16 cellular contexts compared by ENCODE assay signal in genomic region chrX:133468081-133468480, GRCh38. TPM values are rescaled to one million over a fixed set of nuclear protein-coding genes. Genes with fewer than 3 reads are reported as not detected.
A peak's percentile ranks its signal among the peaks of the same experiment; 100 is the strongest.
DNase-seq lines count a peak whose midpoint lies in the region; ATAC-seq and TF ChIP-seq lines count a peak whose summit lies in the region.
"Had no signal": no experiment of that assay in that cellular context is flagged by ENCODE, and none has a peak within 500 bp of the region (broad histone marks: within the 10 kb centered on the region; RNA-seq: fewer than 3 reads in every experiment).

No MANE protein-coding gene starts in this region.

- H2BK5ac ChIP-seq in H9 (ENCODE audit: insufficient read length, low read length) (no peak overlapping the region), mesendoderm (ENCODE audit: low read length) (no peak overlapping the region)

- no peak overlapping the region for H3K4me3 ChIP-seq in MM.1S (ENCODE audit: low read length)
- H3K4me3 ChIP-seq in mesendoderm (ENCODE audit: low read length), result no peak overlapping the region
- no peak overlapping the region for H3K4me3 ChIP-seq in sigmoid colon
- H3K4me3 ChIP-seq: A549, GM12878, MG63 had no signal

- no peaks in the 10 kb centered on the region for H3F3A ChIP-seq in MM.1S (ENCODE audit: insufficient read depth, low read length)

- H3K27ac ChIP-seq in H9 (ENCODE audit: insufficient read length, low read depth, low read length) (no peak overlapping the region), MM.1S (ENCODE audit: low read length) (no peak overlapping the region), mesendoderm (ENCODE audit: low read depth, low read length) (no peak overlapping the region), sigmoid colon (no peak overlapping the region)
- H3K27ac ChIP-seq: A549 had no signal

- H2AK5ac ChIP-seq in H9 (ENCODE audit: insufficient read length, low read length) (no peak overlapping the region), mesendoderm (ENCODE audit: low read length) (no peak overlapping the region)

- H2AFZ ChIP-seq in H9 (ENCODE audit: low read length) (no peak overlapping the region), MM.1S (ENCODE audit: low read length) (no peak overlapping the region)

- H3K18ac ChIP-seq in H9 (ENCODE audit: insufficient read length, low read depth, low read length) (no peak overlapping the region), mesendoderm (ENCODE audit: low read length) (no peak overlapping the region)

- no peaks in the 10 kb centered on the region; the same call in 1 of the 2 replicates for H3K4me1 ChIP-seq in H9 (ENCODE audit: insufficient read depth, low read length)
- peaks cover 5% of the 10 kb centered on the region; the same call in 1 of the 2 replicates for H3K4me1 ChIP-seq in MM.1S (ENCODE audit: low read length)
- H3K4me1 ChIP-seq in mesendoderm (ENCODE audit: control insufficient read depth, low read depth, low read length), result no peaks in the 10 kb centered on the region
- no peaks in the 10 kb centered on the region for H3K4me1 ChIP-seq in sigmoid colon
- H3K4me1 ChIP-seq: A549 had no signal

- no peaks in the 10 kb centered on the region for H3K9me2 ChIP-seq in MM.1S (replicated peaks; ENCODE audit: insufficient read depth, low read length)

- no peak for TF ChIP-seq POLR2A in sigmoid colon (IDR thresholded peaks at IDR 0.05)

- H3K9me3 Mint-ChIP-seq in H9 (peaks cover 0 to 3% of the 10 kb centered on the region in 2 experiments; a peak in 1 of 5 replicates), WTC11 (peaks cover 4% of the 10 kb centered on the region)
- H3K9me3 Mint-ChIP-seq in activated CD4-positive, alpha-beta T cell treated with anti-CD3 and anti-CD28 coated beads, Interleukin-2, amount 10 ng/mL, durations not matched to agents 7 days and 5 days, result no peaks in the 10 kb centered on the region

- no peak overlapping the region for H3T11ph ChIP-seq in H9 (ENCODE audit: low read length)

- H4K8ac ChIP-seq in H9 (replicated peaks; ENCODE audit: insufficient read length, low read depth, low read length), result no peak overlapping the region
- H4K8ac ChIP-seq in mesendoderm (ENCODE audit: low read depth, low read length), result no peak overlapping the region

- no peaks in the 10 kb centered on the region for H4K20me1 ChIP-seq in H9 (ENCODE audit: control insufficient read depth, insufficient read depth, insufficient read length)
- no peaks in the 10 kb centered on the region for H4K20me1 ChIP-seq in MM.1S (ENCODE audit: insufficient read depth, low read length)

- no peak overlapping the region for H3K14ac ChIP-seq in H9 (ENCODE audit: insufficient read depth, low read length)

- H2BK15ac ChIP-seq in H9 (ENCODE audit: low read depth, low read length) (no peak overlapping the region), mesendoderm (replicated peaks; ENCODE audit: low read depth) (no peak overlapping the region)

- H4K91ac ChIP-seq in H9 (ENCODE audit: insufficient read length, low read depth, low read length), result no peak overlapping the region

- no peaks in the 10 kb centered on the region for H3K79me2 ChIP-seq in H9 (ENCODE audit: insufficient read depth, low read length)
- H3K79me2 ChIP-seq in MM.1S (ENCODE audit: low read length), result no peaks in the 10 kb centered on the region
- H3K79me2 ChIP-seq in mesendoderm (ENCODE audit: control insufficient read depth, insufficient read depth, low read length), result no peaks in the 10 kb centered on the region

- H3K23ac ChIP-seq in H9 (ENCODE audit: insufficient read length, low read depth, low read length), result no peak overlapping the region
- no peak overlapping the region for H3K23ac ChIP-seq in mesendoderm (ENCODE audit: low read length)

- no peak for TF ChIP-seq EP300 in sigmoid colon (IDR thresholded peaks at IDR 0.05)

- H3K27me3 ChIP-seq in H9 (ENCODE audit: insufficient read depth, low read length) (no peaks in the 10 kb centered on the region), MM.1S (replicated peaks; ENCODE audit: insufficient read depth, low read length) (no peaks in the 10 kb centered on the region), mesendoderm (ENCODE audit: insufficient read depth, low read length, poor library complexity) (no peaks in the 10 kb centered on the region), sigmoid colon (no peaks in the 10 kb centered on the region)
- H3K27me3 ChIP-seq: MG63 had no signal

- H3K4me1 Mint-ChIP-seq in H9 (peaks cover 8 to 12% of the 10 kb centered on the region in 2 experiments), WTC11 (peaks cover 9% of the 10 kb centered on the region)
- no peaks in the 10 kb centered on the region for H3K4me1 Mint-ChIP-seq in activated CD4-positive, alpha-beta T cell treated with anti-CD3 and anti-CD28 coated beads, Interleukin-2, amount 10 ng/mL, durations not matched to agents 7 days and 5 days
- H3K4me1 Mint-ChIP-seq: CD14-positive monocyte had no signal

- H3K23me2 ChIP-seq in H9 (ENCODE audit: insufficient read length, low read depth, low read length, poor library complexity, severe bottlenecking), result no peaks in the 10 kb centered on the region

- H3K36me3 Mint-ChIP-seq in H9 (ENCODE audit: insufficient read depth in 1 of 3, low read depth in 3 of 3) (peaks cover 0 to 4% (median 2%) of the 10 kb centered on the region in 3 experiments; a peak in 3 of 7 replicates), WTC11 (0 out of 2 replicates have a peak, but pooled peaks cover 2% of the 10 kb centered on the region)
- no peaks in the 10 kb centered on the region for H3K36me3 Mint-ChIP-seq in activated CD4-positive, alpha-beta T cell treated with anti-CD3 and anti-CD28 coated beads, Interleukin-2, amount 10 ng/mL, durations not matched to agents 7 days and 5 days (ENCODE audit: low read depth)
- H3K36me3 Mint-ChIP-seq: CD14-positive monocyte had no signal

- H3K56ac ChIP-seq in H9 (ENCODE audit: insufficient read length, low read depth, low read length), result no peak overlapping the region
- no peak overlapping the region for H3K56ac ChIP-seq in mesendoderm (ENCODE audit: low read length)

- H2BK20ac ChIP-seq in H9 (ENCODE audit: low read depth, low read length, poor library complexity, severe bottlenecking), result no peak overlapping the region

- DNase-seq in H9 (no peak), MM.1S (peak; percentile 38), WTC11 (ENCODE audit: low spot score) (no peak), mesendoderm (peak; percentile 9), hippocampal formation (lab: John Stamatoyannopoulos, UW) (no peak), sigmoid colon (no peak)
- no peak for DNase-seq in activated CD4-positive, alpha-beta T cell treated with anti-CD3 and anti-CD28 coated beads, Interleukin-2, amount 10 ng/mL, durations not matched to agents 7 days and 5 days
- DNase-seq: COR-L47, KG1, MG63, NCI-H187 treated with DMSO at 0.1 percent for 48 hours, NCI-H446 had no signal

- H3K27me3 Mint-ChIP-seq in H9 (ENCODE audit: low read depth) (no peaks in the 10 kb centered on the region), WTC11 (ENCODE audit: low read depth) (no peaks in the 10 kb centered on the region; the same call in 1 of the 2 replicates)
- peaks cover 4% of the 10 kb centered on the region for H3K27me3 Mint-ChIP-seq in activated CD4-positive, alpha-beta T cell treated with anti-CD3 and anti-CD28 coated beads, Interleukin-2, amount 10 ng/mL, durations not matched to agents 7 days and 5 days

- TF ChIP-seq CTCF in H9 (conservative IDR thresholded peaks at IDR 0.05) (no peak; the same call in 2 of the 3 replicates), MM.1S (IDR thresholded peaks at IDR 0.05; ENCODE audit: low read length) (peak; percentile 35), WTC11 (IDR thresholded peaks at IDR 0.05) (no peak), sigmoid colon (IDR thresholded peaks at IDR 0.05) (no peak)

- H2BK12ac ChIP-seq in H9 (ENCODE audit: insufficient read length, low read depth, low read length), result no peak overlapping the region

- CTCF ChIA-PET in WTC11 (lab: Charles Lee), result no interaction called here
- CTCF ChIA-PET in activated CD4-positive, alpha-beta T cell treated with anti-CD3 and anti-CD28 coated beads, Interleukin-2, amount 10 ng/mL, durations not matched to agents 7 days and 5 days (lab: Charles Lee), result interaction anchor here (1.5 kb wide), 1 partner anchor 10 kb away, joined by 3 read pairs; no protein-coding TSS in a partner anchor

- H3K36me3 ChIP-seq in MM.1S (replicated peaks; ENCODE audit: insufficient read depth, low read length) (no peaks in the 10 kb centered on the region), mesendoderm (ENCODE audit: control insufficient read depth, insufficient read depth, low read length) (no peaks in the 10 kb centered on the region), sigmoid colon (no peaks in the 10 kb centered on the region)
- H3K36me3 ChIP-seq: MG63 had no signal

- no peak overlapping the region for H3K4ac ChIP-seq in H9 (ENCODE audit: low read depth, low read length)
- H3K4ac ChIP-seq in mesendoderm (ENCODE audit: low read depth, low read length), result no peak overlapping the region

- no peak overlapping the region for H2BK120ac ChIP-seq in H9 (ENCODE audit: low read depth, low read length, poor library complexity, severe bottlenecking)
- no peak overlapping the region for H2BK120ac ChIP-seq in mesendoderm (ENCODE audit: low read depth, low read length)

- no CpG with 5 or more reads among the region's 3 CpGs for WGBS in H9 (ENCODE audit: extremely low coverage, insufficient read length, low lambda C conversion rate)
- no CpG with 5 or more reads among the region's 3 CpGs for WGBS in mesendoderm (ENCODE audit: extremely low coverage, insufficient coverage, low lambda C conversion rate)
- 59 to 62% methylated on average over 3 of the region's 3 CpGs for WGBS in sigmoid colon, 2 donors

- H4K5ac ChIP-seq in H9 (ENCODE audit: insufficient read length, low read depth, low read length) (no peak overlapping the region), mesendoderm (ENCODE audit: low read length) (no peak overlapping the region)

- no peaks in the 10 kb centered on the region for H3K9me3 ChIP-seq in H9 (ENCODE audit: control insufficient read depth, low read depth, low read length)
- H3K9me3 ChIP-seq in MM.1S (replicated peaks; ENCODE audit: insufficient read depth, low read length), result no peaks in the 10 kb centered on the region
- no peaks in the 10 kb centered on the region for H3K9me3 ChIP-seq in sigmoid colon
- H3K9me3 ChIP-seq: A549, MG63 had no signal

- H3K4me2 ChIP-seq in H9 (ENCODE audit: insufficient read depth, insufficient read length, low read length), result no peak overlapping the region
- no peak overlapping the region for H3K4me2 ChIP-seq in MM.1S (ENCODE audit: low read depth, low read length)
- no peak overlapping the region for H3K4me2 ChIP-seq in mesendoderm (ENCODE audit: low read length)
- H3K4me2 ChIP-seq: A549 had no signal

- peak overlapping the region; percentile 37 to 82 (median 71); a peak in 4 of 7 replicates for H3K27ac Mint-ChIP-seq in H9
- peak overlapping the region; percentile 27; the same call in 1 of the 2 replicates for H3K27ac Mint-ChIP-seq in WTC11
- H3K27ac Mint-ChIP-seq in activated CD4-positive, alpha-beta T cell treated with anti-CD3 and anti-CD28 coated beads, Interleukin-2, amount 10 ng/mL, durations not matched to agents 7 days and 5 days, result no peak overlapping the region

- H3K4me3 Mint-ChIP-seq in H9, result no peak overlapping the region
- H3K4me3 Mint-ChIP-seq in WTC11, result no peak overlapping the region
- no peak overlapping the region for H3K4me3 Mint-ChIP-seq in activated CD4-positive, alpha-beta T cell treated with anti-CD3 and anti-CD28 coated beads, Interleukin-2, amount 10 ng/mL, durations not matched to agents 7 days and 5 days
- H3K4me3 Mint-ChIP-seq: CD14-positive monocyte had no signal

- ATAC-seq in WTC11 (no peak; the same call in 1 of the 2 replicates), GM18873 (IDR thresholded peaks at IDR 0.05; ENCODE audit: low FRiP score, unreplicated experiment) (no peak)
- ATAC-seq: A549, GM12878 had no signal

- intact Hi-C loops in sigmoid colon (cut with DNase I), result no loop called here

- POLR2A ChIA-PET in WTC11 (lab: Charles Lee), result no interaction called here
- POLR2A ChIA-PET in activated CD4-positive, alpha-beta T cell treated with anti-CD3 and anti-CD28 coated beads, Interleukin-2, amount 10 ng/mL, durations not matched to agents 7 days and 5 days (lab: Charles Lee), result no interaction called here

- no peak overlapping the region for H3K9ac ChIP-seq in H9 (ENCODE audit: extremely low read depth, insufficient read length, low read length)
- H3K9ac ChIP-seq in MM.1S (ENCODE audit: low read length), result no peak overlapping the region
- H3K9ac ChIP-seq in mesendoderm (ENCODE audit: low read length), result no peak overlapping the region

- no peaks in the 10 kb centered on the region for H3K79me1 ChIP-seq in H9 (ENCODE audit: insufficient read depth, low read depth, low read length, poor library complexity, severe bottlenecking)
- H3K79me1 ChIP-seq in mesendoderm (ENCODE audit: low read length), result no peaks in the 10 kb centered on the region

RNA-seq across cellular contexts. Expression of gene GPC4, which starts 52.8 kb away (rescaled TPM):
- total RNA-seq in H9 (2021) (416 and 418 TPM in 2 replicates), WTC11 (2021) (120 to 144 TPM (median 120 TPM) in 3 replicates), sigmoid colon (10 to 100 TPM; 25.3 to 45.7 (median 28.1) TPM)
- 160 TPM for polyA plus RNA-seq in mesendoderm (2013, experiment 1 of 2)
- polyA plus RNA-seq in mesendoderm (2013, experiment 2 of 2), result 168 TPM
- total RNA-seq in activated CD4-positive, alpha-beta T cell treated with anti-CD3 and anti-CD28 coated beads, Interleukin-2, amount 10 ng/mL, durations not matched to agents 7 days and 5 days, result not detected
- polyA plus RNA-seq in sigmoid colon, result 1 to 10 TPM; 1.2 to 9.4 (median 2.3) TPM

Comparison
In these comparisons a context has a peak if more than half of its experiments do, and no peak if none do; other contexts are left out.
1. DNase-seq: peak in MM.1S (single experiment) and mesendoderm (single experiment); none in H9 (single experiment), WTC11 (single experiment), activated CD4-positive, alpha-beta T cell treated with anti-CD3 and anti-CD28 coated beads, Interleukin-2, amount 10 ng/mL, durations not matched to agents 7 days and 5 days (single experiment), hippocampal formation (0 of 2) and sigmoid colon (single experiment).
2. RNA of gene GPC4, which starts 52.8 kb away (total RNA-seq): 416 to 418 TPM in H9, 120 to 144 TPM in WTC11 and 25.3 to 45.7 TPM in sigmoid colon; not detected in activated CD4-positive, alpha-beta T cell treated with anti-CD3 and anti-CD28 coated beads, Interleukin-2, amount 10 ng/mL, durations not matched to agents 7 days and 5 days; every median in the first group is over 10 times any median in the second.